8 cellular contexts compared by ENCODE assay signal in the genomic region with DNA sequence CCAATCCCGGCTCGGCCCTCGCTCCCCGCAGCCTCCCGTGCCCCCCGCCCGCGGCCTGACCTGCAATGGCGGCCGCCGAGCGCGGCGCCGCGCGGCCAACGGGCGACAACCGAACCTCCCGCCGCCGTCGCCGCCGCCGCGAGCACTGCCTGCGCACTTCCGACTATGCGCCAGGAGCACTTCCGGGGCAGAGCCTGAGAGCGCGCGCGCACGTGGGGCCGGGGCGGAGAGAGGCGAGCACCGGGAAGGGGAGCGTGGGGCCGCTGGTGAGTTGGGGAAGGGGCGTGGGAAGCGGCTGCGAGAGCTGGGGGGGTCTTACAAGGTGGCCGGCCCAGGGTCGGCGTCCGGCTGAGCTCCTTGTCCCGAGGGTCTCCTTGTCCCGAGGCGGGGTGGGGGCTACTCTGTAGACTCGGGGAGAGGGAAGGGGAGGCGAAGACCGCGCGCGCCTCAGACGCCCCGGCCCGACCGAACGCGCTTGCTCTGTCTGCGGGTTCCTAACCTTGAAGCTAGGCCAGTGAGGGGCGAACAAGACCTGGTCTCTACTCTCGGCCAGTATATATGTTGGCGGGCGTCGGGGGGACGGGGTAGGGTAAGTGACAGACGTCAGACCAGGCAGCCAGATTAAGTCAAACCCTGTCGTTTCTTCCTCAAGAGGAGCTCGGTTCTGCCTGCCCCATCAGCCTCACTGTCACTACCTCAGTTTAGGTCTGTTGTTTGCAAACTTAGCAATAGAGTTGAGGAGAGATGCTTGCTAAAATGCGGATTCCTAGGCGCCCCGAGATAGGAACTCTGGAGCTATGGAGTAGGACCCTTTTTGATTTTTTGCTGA. TPM values are rescaled to one million over a fixed set of nuclear protein-coding genes. Genes with fewer than 3 reads are reported as not detected.
A peak's percentile ranks its signal among the peaks of the same experiment; 100 is the strongest.
DNase-seq lines count a peak whose midpoint lies in the region; ATAC-seq, FAIRE-seq and TF ChIP-seq lines count a peak whose summit lies in the region.

A gene with protein sequence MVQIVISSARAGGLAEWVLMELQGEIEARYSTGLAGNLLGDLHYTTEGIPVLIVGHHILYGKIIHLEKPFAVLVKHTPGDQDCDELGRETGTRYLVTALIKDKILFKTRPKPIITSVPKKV (minus strand): TSS at position 165 of the 829 bp plus-strand sequence. CDS start 11,130 bp downstream, outside the sequence.
A gene (plus strand): TSS at position 226 of the 829 bp plus-strand sequence. CDS start 811 bp downstream, outside the sequence.

- peaks cover 42% of the 10 kb centered on the region for H3K36me3 Mint-ChIP-seq in central memory CD8-positive, alpha-beta T cell (ENCODE audit: insufficient read depth)

- TF ChIP-seq RAD21 in A549 (conservative IDR thresholded peaks at IDR 0.05 in 1 of 2, IDR thresholded peaks at IDR 0.05 in 1 of 2) = no peak

- FAIRE-seq in A549 (lab: Jason Lieb, UNC) = no peak

- peak within 1 kb of the TSS; percentile 87 for H3K27ac Mint-ChIP-seq in central memory CD8-positive, alpha-beta T cell (ENCODE audit: low read depth)

- no peak for TF ChIP-seq CTCF in A549 (IDR thresholded peaks at IDR 0.05)
- TF ChIP-seq CTCF in kidney epithelial cell (IDR thresholded peaks at IDR 0.05; ENCODE audit: insufficient read depth, low read length, poor library complexity, severe bottlenecking) = no peak

- DNase-seq in A549 (ENCODE audit: low read depth in 1 of 2, low spot score in 1 of 2) (peak; percentile 85 to 88), NCI-H226 (peak; percentile 82), kidney epithelial cell (ENCODE audit: low read depth) (peak; percentile 29)
- peak; percentile 70 for DNase-seq in central memory CD8-positive, alpha-beta T cell (ENCODE audit: low spot score in 2 of 2)
- DNase-seq in stimulated activated CD4-positive, alpha-beta T cell treated with anti-CD3 and anti-CD28 coated beads, Interleukin-15, amount 100 ng/mL, for 24 hours = peak; percentile 93

- H3K4me2 ChIP-seq in A549 = peak within 1 kb of the TSS; percentile 88

- no peak for TF ChIP-seq EP300 in A549 (IDR thresholded peaks at IDR 0.05)

- H3K4me3 ChIP-seq in A549 (peak within 1 kb of the TSS; percentile 79), kidney epithelial cell (ENCODE audit: low read depth, low read length) (peak within 1 kb of the TSS; percentile 98)

- H3K36me3 ChIP-seq in kidney epithelial cell (ENCODE audit: control insufficient read depth, insufficient read depth, low read length) = no peaks in the 10 kb centered on the region

- H3K9me3 ChIP-seq in A549 = no peaks in the 10 kb centered on the region

- POLR2A ChIA-PET in A549 (lab: Yijun Ruan, JAX) = interaction anchor here (0.5 to 0.6 kb wide), 2 partner anchors 19 to 285 kb away, joined by 3 read pairs; no protein-coding TSS in a partner anchor

- CTCF ChIA-PET in A549 (lab: Yijun Ruan, JAX) = interaction anchor here (0.5 to 1.4 kb wide), 7 partner anchors 11 to 289 kb away, joined by 3 to 5 read pairs (median 4); a partner anchor contains a TSS

- no peaks in the 10 kb centered on the region for H3K27me3 ChIP-seq in kidney epithelial cell (ENCODE audit: control insufficient read depth, insufficient read depth, low read length)

- peak within 1 kb of the TSS; percentile 87 for H3K4me3 Mint-ChIP-seq in central memory CD8-positive, alpha-beta T cell

- no peaks in the 10 kb centered on the region for H3K27me3 Mint-ChIP-seq in central memory CD8-positive, alpha-beta T cell

- H3K4me1 ChIP-seq in A549 = peaks cover 26% of the 10 kb centered on the region

- ATAC-seq in A549 (peak; percentile 96), GM18517 (IDR thresholded peaks at IDR 0.05; ENCODE audit: unreplicated experiment) (peak; percentile 64), HG03045 (IDR thresholded peaks at IDR 0.05; ENCODE audit: unreplicated experiment) (peak; percentile 96)
- peak; percentile 94 to 95 for ATAC-seq in activated CD4-positive, CD25-positive, alpha-beta regulatory T cell treated with anti-CD3 and anti-CD28 coated beads, Interleukin-2, amount 50 U/mL, for 24 hours
- peak; percentile 96 for ATAC-seq in central memory CD8-positive, alpha-beta T cell (replicated peaks; ENCODE audit: extremely low read depth, poor library complexity, severe bottlenecking)

- H3K9me3 Mint-ChIP-seq in central memory CD8-positive, alpha-beta T cell = no peaks in the 10 kb centered on the region

- 2% methylated on average over 26 of the region's 78 CpGs for WGBS in A549 (ENCODE audit: missing lambda C conversion rate)

- peak; percentile 85 for TF ChIP-seq POLR2A in A549 (IDR thresholded peaks at IDR 0.05; ENCODE audit: low read length)

- H3K27ac ChIP-seq in A549 = peak within 1 kb of the TSS; percentile 93 to 96

- H3K4me1 Mint-ChIP-seq in central memory CD8-positive, alpha-beta T cell = peaks cover 41% of the 10 kb centered on the region

TF ChIP-seq in A549, 52 proteins besides CTCF, POLR2A, EP300 and RAD21 (continues in another document):
- TF ChIP-seq, protein P1, sequence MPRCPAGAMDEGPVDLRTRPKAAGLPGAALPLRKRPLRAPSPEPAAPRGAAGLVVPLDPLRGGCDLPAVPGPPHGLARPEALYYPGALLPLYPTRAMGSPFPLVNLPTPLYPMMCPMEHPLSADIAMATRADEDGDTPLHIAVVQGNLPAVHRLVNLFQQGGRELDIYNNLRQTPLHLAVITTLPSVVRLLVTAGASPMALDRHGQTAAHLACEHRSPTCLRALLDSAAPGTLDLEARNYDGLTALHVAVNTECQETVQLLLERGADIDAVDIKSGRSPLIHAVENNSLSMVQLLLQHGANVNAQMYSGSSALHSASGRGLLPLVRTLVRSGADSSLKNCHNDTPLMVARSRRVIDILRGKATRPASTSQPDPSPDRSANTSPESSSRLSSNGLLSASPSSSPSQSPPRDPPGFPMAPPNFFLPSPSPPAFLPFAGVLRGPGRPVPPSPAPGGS (IDR thresholded peaks at IDR 0.05) = peak; percentile 96
- TF ChIP-seq, protein P2, sequence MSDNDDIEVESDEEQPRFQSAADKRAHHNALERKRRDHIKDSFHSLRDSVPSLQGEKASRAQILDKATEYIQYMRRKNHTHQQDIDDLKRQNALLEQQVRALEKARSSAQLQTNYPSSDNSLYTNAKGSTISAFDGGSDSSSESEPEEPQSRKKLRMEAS (IDR thresholded peaks at IDR 0.05) = peak; percentile 98
- TF ChIP-seq MAZ (IDR thresholded peaks at IDR 0.05; ENCODE audit: borderline replicate concordance, low read depth, low read length) (0 out of 2 replicates have a peak, but pooled peaks have one; percentile 9), PHF8 (IDR thresholded peaks at IDR 0.05; ENCODE audit: borderline replicate concordance, low read depth) (peak; percentile 70; the same call in 1 of the 2 replicates), CBX8 (IDR thresholded peaks at IDR 0.05) (no peak), HOXB5 (CRISPR knock-in tag; IDR thresholded peaks at IDR 0.05) (no peak), JUN (IDR thresholded peaks at IDR 0.05) (peak; percentile 55 to 98), FOSL2 (IDR thresholded peaks at IDR 0.05) (no peak), FOSL2 (CRISPR knock-in tag; IDR thresholded peaks at IDR 0.05) (0 out of 2 replicates have a peak, but pooled peaks have one; percentile 16), GATA3 (IDR thresholded peaks at IDR 0.05; ENCODE audit: borderline replicate concordance) (no peak), TP53 (CRISPR knock-in tag; IDR thresholded peaks at IDR 0.05) (peak; percentile 53; the same call in 1 of the 2 replicates), TFCP2L1 (CRISPR knock-in tag; IDR thresholded peaks at IDR 0.05) (no peak), MYC (IDR thresholded peaks at IDR 0.05; ENCODE audit: borderline replicate concordance, low read length) (peak; percentile 97)
- TF ChIP-seq, protein P3, sequence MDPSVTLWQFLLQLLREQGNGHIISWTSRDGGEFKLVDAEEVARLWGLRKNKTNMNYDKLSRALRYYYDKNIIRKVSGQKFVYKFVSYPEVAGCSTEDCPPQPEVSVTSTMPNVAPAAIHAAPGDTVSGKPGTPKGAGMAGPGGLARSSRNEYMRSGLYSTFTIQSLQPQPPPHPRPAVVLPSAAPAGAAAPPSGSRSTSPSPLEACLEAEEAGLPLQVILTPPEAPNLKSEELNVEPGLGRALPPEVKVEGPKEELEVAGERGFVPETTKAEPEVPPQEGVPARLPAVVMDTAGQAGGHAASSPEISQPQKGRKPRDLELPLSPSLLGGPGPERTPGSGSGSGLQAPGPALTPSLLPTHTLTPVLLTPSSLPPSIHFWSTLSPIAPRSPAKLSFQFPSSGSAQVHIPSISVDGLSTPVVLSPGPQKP (IDR thresholded peaks at IDR 0.05; ENCODE audit: low read depth, low read length) = no peak

RNA-seq across cellular contexts. Expression of the first gene that starts in this region (rescaled TPM):
- 81.6 and 113 TPM in 2 replicates for polyA plus RNA-seq in A549 (2011; rRNA removed)
- polyA plus RNA-seq in A549 (2012; cell fraction: cytosol; rRNA removed) = 64.0 and 84.3 TPM in 2 replicates
- 57.0 and 81.5 TPM in 2 replicates for polyA plus RNA-seq in A549 (2012; cell fraction: nucleus; rRNA removed)
- polyA plus RNA-seq in A549 (2017; fragmentation: RNase III; extraction: RNeasy Plus Mini Kit Qiagen cat#74134 plus additional on column Dnase treatment) = 72.5 to 82.7 TPM (median 78.7 TPM) in 3 replicates
- 132 and 175 TPM in 2 replicates for polyA minus RNA-seq in A549 (2011; rRNA and poly(A)+ RNA removed)
- total RNA-seq in kidney epithelial cell = 136 and 145 TPM in 2 replicates

RNA-seq across cellular contexts. Expression of the second gene that starts in this region (rescaled TPM):
- polyA plus RNA-seq in A549 (2011; rRNA removed) = 118 TPM in 2 replicates
- 97.9 and 112 TPM in 2 replicates for polyA plus RNA-seq in A549 (2012; cell fraction: cytosol; rRNA removed)
- 101 and 109 TPM in 2 replicates for polyA plus RNA-seq in A549 (2012; cell fraction: nucleus; rRNA removed)
- 77.1 to 87.3 TPM (median 78.8 TPM) in 3 replicates for polyA plus RNA-seq in A549 (2017; fragmentation: RNase III; extraction: RNeasy Plus Mini Kit Qiagen cat#74134 plus additional on column Dnase treatment)
- polyA minus RNA-seq in A549 (2011; rRNA and poly(A)+ RNA removed) = 132 and 150 TPM in 2 replicates
- total RNA-seq in kidney epithelial cell = 32.3 and 32.8 TPM in 2 replicates

Comparison
In these comparisons a context has a peak if more than half of its experiments do, and no peak if none do; other contexts are left out.
1. Peak in every context shown above with its lines: DNase-seq, ATAC-seq, H3K4me3 ChIP-seq and H3K27ac ChIP-seq.
2. DNase-seq: peak in every context shown above with its lines; median percentile 93 in stimulated activated CD4-positive, alpha-beta T cell treated with anti-CD3 and anti-CD28 coated beads, Interleukin-15, amount 100 ng/mL, for 24 hours; 86 in A549; 82 in NCI-H226; 70 in central memory CD8-positive, alpha-beta T cell; 29 in kidney epithelial cell.